ENCODE assay signal across 10 cellular contexts in the genomic region with DNA sequence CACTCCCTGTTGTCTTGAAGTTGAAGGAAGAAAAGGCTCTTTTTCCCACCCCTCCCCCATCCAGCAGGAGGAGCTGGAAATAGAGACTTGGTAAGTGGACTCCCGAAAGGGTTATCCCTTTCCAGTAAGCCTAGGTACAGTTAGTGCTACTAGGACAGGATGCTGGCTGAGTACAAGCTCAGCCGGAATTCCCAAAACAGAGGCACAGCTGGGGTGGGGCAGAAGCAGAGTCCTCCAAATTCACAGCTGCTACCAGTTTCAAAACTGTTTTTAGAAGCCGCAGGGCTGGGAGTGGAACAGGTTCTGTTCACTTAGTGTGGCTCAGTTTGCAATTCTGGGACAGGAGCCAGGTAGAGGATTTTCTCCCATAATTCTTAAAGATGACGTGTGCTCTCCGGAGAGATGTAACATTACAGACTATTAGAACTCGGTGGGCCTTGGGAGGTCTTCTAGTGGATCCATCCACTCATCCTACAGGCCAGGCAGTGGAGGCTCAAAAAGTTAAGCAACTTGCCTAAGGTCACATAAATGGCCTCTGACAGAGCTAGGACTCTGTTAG. TPM values are rescaled to one million over a fixed set of nuclear protein-coding genes. Genes with fewer than 3 reads are reported as not detected.
DNase-seq lines count a peak whose midpoint lies in the region; ATAC-seq and TF ChIP-seq lines count a peak whose summit lies in the region.
"Had no signal": no experiment of that assay in that cellular context is flagged by ENCODE, and none has a peak within 500 bp of the region (broad histone marks: within the 10 kb centered on the region; RNA-seq: fewer than 3 reads in every experiment).

No MANE protein-coding gene starts in this region.

- H3K79me2 ChIP-seq in SK-N-SH (ENCODE audit: insufficient read depth) = no peaks in the 10 kb centered on the region

- H2AFZ ChIP-seq in SK-N-SH (ENCODE audit: low read depth) = peak overlapping the region; percentile 39; the same call in 1 of the 2 replicates

- H3K4me1 ChIP-seq in SK-N-SH (ENCODE audit: control insufficient read depth in 1 of 2, insufficient read depth in 2 of 2, low read depth in 1 of 2, low read length in 1 of 2) (peaks cover 0 to 21% of the 10 kb centered on the region in 2 experiments; a peak in 3 of 4 replicates), psoas muscle (peaks cover 24% of the 10 kb centered on the region)

- H3K9me2 ChIP-seq in SK-N-SH = no peaks in the 10 kb centered on the region

- TF ChIP-seq RAD21 in SK-N-SH (IDR thresholded peaks at IDR 0.05; ENCODE audit: low read length) = no peak

- H3K4me3 ChIP-seq in SK-N-SH (ENCODE audit: low read depth in 2 of 2, low read length in 1 of 2) = no peak overlapping the region
- H3K4me3 ChIP-seq in psoas muscle = peak overlapping the region; percentile 9

- H3F3A ChIP-seq in SK-N-SH (replicated peaks; ENCODE audit: insufficient read depth) = peaks cover 21% of the 10 kb centered on the region

- H3K4me2 ChIP-seq in SK-N-SH = peak overlapping the region; percentile 34; the same call in 1 of the 2 replicates

- no peaks in the 10 kb centered on the region for H3K27me3 ChIP-seq in SK-N-SH (ENCODE audit: insufficient read depth)
- no peaks in the 10 kb centered on the region for H3K27me3 ChIP-seq in psoas muscle (ENCODE audit: insufficient read depth in 3 of 3, low read length in 2 of 3)
- H3K27me3 ChIP-seq: neutrophil had no signal

- TF ChIP-seq EP300 in SK-N-SH (IDR thresholded peaks at IDR 0.05; ENCODE audit: borderline replicate concordance in 1 of 2, low read depth in 1 of 2, low read length in 1 of 2) = no peak

- peak overlapping the region; percentile 56 to 89 for H3K27ac ChIP-seq in SK-N-SH (ENCODE audit: low read depth in 2 of 2, low read length in 1 of 2)
- peak overlapping the region; percentile 74 for H3K27ac ChIP-seq in psoas muscle
- H3K27ac ChIP-seq: neutrophil had no signal

- ATAC-seq in Right ventricle myocardium superior (ENCODE audit: poor library complexity) (peak; percentile 93), psoas muscle (peak; percentile 98 to 99 (median 98)), HG03108 (IDR thresholded peaks at IDR 0.05; ENCODE audit: unreplicated experiment) (no peak)

- 12% methylated on average over 6 of the region's 6 CpGs for WGBS in SK-N-SH (ENCODE audit: low lambda C conversion rate)
- WGBS in psoas muscle, 3 donors = 2 to 8% (median 8%) methylated on average over 6 of the region's 6 CpGs

- no peak overlapping the region for H3K9ac ChIP-seq in SK-N-SH

- no peaks in the 10 kb centered on the region for H3K36me3 ChIP-seq in SK-N-SH (replicated peaks in 1 of 2; ENCODE audit: control insufficient read depth in 1 of 2, insufficient read depth in 2 of 2, low read length in 1 of 2)
- no peaks in the 10 kb centered on the region for H3K36me3 ChIP-seq in psoas muscle (ENCODE audit: insufficient read depth in 1 of 2, low read depth in 1 of 2)
- H3K36me3 ChIP-seq: neutrophil had no signal

- TF ChIP-seq CTCF in SK-N-SH (IDR thresholded peaks at IDR 0.05) (no peak), psoas muscle (IDR thresholded peaks at IDR 0.05) (no peak)

- intact Hi-C loops in Right ventricle myocardium superior (cut with DNase I) = no loop called here
- intact Hi-C loops in psoas muscle (cut with DNase I) = loop anchor here in 1 of 2 donors (1.0 to 2.0 kb wide), 2 partner anchors 20 to 49 kb away; no protein-coding TSS in a partner anchor

- peak; percentile 60 for DNase-seq in EL
- DNase-seq in SK-N-SH = no peak
- peak; percentile 69 for DNase-seq in Right ventricle myocardium superior
- peak; percentile 75 to 82 for DNase-seq in psoas muscle
- no peak for DNase-seq in Kasumi-1 (lab: John Stamatoyannopoulos, UW)
- no peak for DNase-seq in NCI-H146 treated with DMSO at 0.1 percent for 48 hours (lab: John Stamatoyannopoulos, UW; ENCODE audit: unreplicated experiment)
- no peak for DNase-seq in DMS153 (lab: John Stamatoyannopoulos, UW)
- DNase-seq: activated CD8-positive, alpha-beta memory T cell treated with anti-CD3 and anti-CD28 coated beads, Interleukin-2, amount 50 U/mL, for 48 hours had no signal

- POLR2A ChIA-PET in SK-N-SH (lab: Yijun Ruan, JAX) = no interaction called here

- H3K9me3 ChIP-seq in SK-N-SH (no peaks in the 10 kb centered on the region), psoas muscle (no peaks in the 10 kb centered on the region)
- H3K9me3 ChIP-seq: neutrophil had no signal

- CTCF ChIA-PET in SK-N-SH (lab: Yijun Ruan, JAX) = no interaction called here

- no peaks in the 10 kb centered on the region for H4K20me1 ChIP-seq in SK-N-SH (ENCODE audit: insufficient read depth)

TF ChIP-seq in SK-N-SH, 30 proteins besides CTCF, POLR2A, EP300 and RAD21:
- TF ChIP-seq FOSL2 (IDR thresholded peaks at IDR 0.05; ENCODE audit: borderline replicate concordance, low read depth) (no peak), SMC3 (IDR thresholded peaks at IDR 0.05; ENCODE audit: low read depth, low read length) (no peak), NRF1 (IDR thresholded peaks at IDR 0.05; ENCODE audit: low read depth, low read length) (no peak), MEF2A (IDR thresholded peaks at IDR 0.05; ENCODE audit: borderline replicate concordance, low read depth) (no peak), RFX5 (IDR thresholded peaks at IDR 0.05; ENCODE audit: low read length) (no peak), RCOR1 (IDR thresholded peaks at IDR 0.05; ENCODE audit: low read length) (no peak), POLR2AphosphoS5 (IDR thresholded peaks at IDR 0.05; ENCODE audit: low read depth, low read length) (no peak), GABPA (IDR thresholded peaks at IDR 0.05; ENCODE audit: low read depth) (no peak), ELF1 (IDR thresholded peaks at IDR 0.05) (no peak)
- TF ChIP-seq, protein P1, sequence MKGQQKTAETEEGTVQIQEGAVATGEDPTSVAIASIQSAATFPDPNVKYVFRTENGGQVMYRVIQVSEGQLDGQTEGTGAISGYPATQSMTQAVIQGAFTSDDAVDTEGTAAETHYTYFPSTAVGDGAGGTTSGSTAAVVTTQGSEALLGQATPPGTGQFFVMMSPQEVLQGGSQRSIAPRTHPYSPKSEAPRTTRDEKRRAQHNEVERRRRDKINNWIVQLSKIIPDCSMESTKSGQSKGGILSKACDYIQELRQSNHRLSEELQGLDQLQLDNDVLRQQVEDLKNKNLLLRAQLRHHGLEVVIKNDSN (IDR thresholded peaks at IDR 0.05; ENCODE audit: borderline replicate concordance, low read depth) = no peak
- TF ChIP-seq, protein P2, sequence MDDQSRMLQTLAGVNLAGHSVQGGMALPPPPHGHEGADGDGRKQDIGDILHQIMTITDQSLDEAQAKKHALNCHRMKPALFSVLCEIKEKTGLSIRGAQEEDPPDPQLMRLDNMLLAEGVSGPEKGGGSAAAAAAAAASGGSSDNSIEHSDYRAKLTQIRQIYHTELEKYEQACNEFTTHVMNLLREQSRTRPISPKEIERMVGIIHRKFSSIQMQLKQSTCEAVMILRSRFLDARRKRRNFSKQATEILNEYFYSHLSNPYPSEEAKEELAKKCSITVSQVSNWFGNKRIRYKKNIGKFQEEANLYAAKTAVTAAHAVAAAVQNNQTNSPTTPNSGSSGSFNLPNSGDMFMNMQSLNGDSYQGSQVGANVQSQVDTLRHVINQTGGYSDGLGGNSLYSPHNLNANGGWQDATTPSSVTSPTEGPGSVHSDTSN (IDR thresholded peaks at IDR 0.05) = no peak
- TF ChIP-seq, protein P3, sequence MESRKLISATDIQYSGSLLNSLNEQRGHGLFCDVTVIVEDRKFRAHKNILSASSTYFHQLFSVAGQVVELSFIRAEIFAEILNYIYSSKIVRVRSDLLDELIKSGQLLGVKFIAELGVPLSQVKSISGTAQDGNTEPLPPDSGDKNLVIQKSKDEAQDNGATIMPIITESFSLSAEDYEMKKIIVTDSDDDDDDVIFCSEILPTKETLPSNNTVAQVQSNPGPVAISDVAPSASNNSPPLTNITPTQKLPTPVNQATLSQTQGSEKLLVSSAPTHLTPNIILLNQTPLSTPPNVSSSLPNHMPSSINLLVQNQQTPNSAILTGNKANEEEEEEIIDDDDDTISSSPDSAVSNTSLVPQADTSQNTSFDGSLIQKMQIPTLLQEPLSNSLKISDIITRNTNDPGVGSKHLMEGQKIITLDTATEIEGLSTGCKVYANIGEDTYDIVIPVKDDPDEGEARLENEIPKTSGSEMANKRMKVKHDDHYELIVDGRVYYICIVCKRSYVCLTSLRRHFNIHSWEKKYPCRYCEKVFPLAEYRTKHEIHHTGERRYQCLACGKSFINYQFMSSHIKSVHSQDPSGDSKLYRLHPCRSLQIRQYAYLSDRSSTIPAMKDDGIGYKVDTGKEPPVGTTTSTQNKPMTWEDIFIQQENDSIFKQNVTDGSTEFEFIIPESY (IDR thresholded peaks at IDR 0.05; ENCODE audit: borderline replicate concordance, low read depth) = no peak
- TF ChIP-seq, protein P4, sequence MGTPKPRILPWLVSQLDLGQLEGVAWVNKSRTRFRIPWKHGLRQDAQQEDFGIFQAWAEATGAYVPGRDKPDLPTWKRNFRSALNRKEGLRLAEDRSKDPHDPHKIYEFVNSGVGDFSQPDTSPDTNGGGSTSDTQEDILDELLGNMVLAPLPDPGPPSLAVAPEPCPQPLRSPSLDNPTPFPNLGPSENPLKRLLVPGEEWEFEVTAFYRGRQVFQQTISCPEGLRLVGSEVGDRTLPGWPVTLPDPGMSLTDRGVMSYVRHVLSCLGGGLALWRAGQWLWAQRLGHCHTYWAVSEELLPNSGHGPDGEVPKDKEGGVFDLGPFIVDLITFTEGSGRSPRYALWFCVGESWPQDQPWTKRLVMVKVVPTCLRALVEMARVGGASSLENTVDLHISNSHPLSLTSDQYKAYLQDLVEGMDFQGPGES (IDR thresholded peaks at IDR 0.05; ENCODE audit: low read depth, low read length) = no peak
TF ChIP-seq in SK-N-SH: peak in this region for 0.

RNA-seq across cellular contexts. Expression of a gene that starts 19.0 kb away (rescaled TPM):
- polyA plus RNA-seq in SK-N-SH (2012; rRNA removed) = 6.8 and 8.7 TPM in 2 replicates
- polyA plus RNA-seq in SK-N-SH (2012; cell fraction: cytosol; rRNA removed) = 10.1 and 10.3 TPM in 2 replicates
- polyA plus RNA-seq in SK-N-SH (2012; cell fraction: nucleus; rRNA removed) = 9.0 and 18.6 TPM in 2 replicates
- 65.8 TPM for total RNA-seq in Right ventricle myocardium superior
- total RNA-seq in psoas muscle = 10 to 100 TPM; 29.1 to 64.9 (median 43.7) TPM
- polyA plus RNA-seq in psoas muscle = 10 to 100 TPM in 1 of 3 donors, 1 to 10 TPM in 2; 6.0 to 10.8 (median 8.6) TPM

Comparison
In these comparisons a context has a peak if more than half of its experiments do, and no peak if none do; other contexts are left out.
1. DNase-seq: peak in EL (single experiment), Right ventricle myocardium superior (single experiment) and psoas muscle (2 of 2); none in SK-N-SH (single experiment), Kasumi-1 (0 of 2), NCI-H146 treated with DMSO at 0.1 percent for 48 hours (single experiment) and DMS153 (single experiment).